Comparison of ENCODE assay signal across 20 cellular contexts in genomic region chr9:123814526-123814925, GRCh38.
A peak's percentile ranks its signal among the peaks of the same experiment; 100 is the strongest.
DNase-seq lines count a peak whose midpoint lies in the region; ATAC-seq, FAIRE-seq and TF ChIP-seq lines count a peak whose summit lies in the region.
"Had no signal": no experiment of that assay in that cellular context is flagged by ENCODE, and none has a peak within 500 bp of the region (broad histone marks: within the 10 kb centered on the region; RNA-seq: fewer than 3 reads in every experiment).

No MANE protein-coding gene starts in this region.

- WGBS in spleen, 5 donors: 75 to 88% (median 81%) methylated on average over 1 of the region's 1 CpG

- peaks cover 36% of the 10 kb centered on the region for H3K4me1 ChIP-seq in endothelial cell of umbilical vein (ENCODE audit: control insufficient read depth, extremely low read depth, insufficient read depth, low read length)
- H3K4me1 ChIP-seq in spleen: peaks cover 0 to 21% (median 5%) of the 10 kb centered on the region in 6 donors
- H3K4me1 ChIP-seq: BE2C had no signal

- H3K4me3 ChIP-seq in endothelial cell of umbilical vein (replicated peaks in 1 of 3; ENCODE audit: insufficient read depth in 1 of 3, low read depth in 1 of 3, low read length in 3 of 3): no peak overlapping the region
- peak overlapping the region in 2 of 8 donors; percentile 22 to 47 for H3K4me3 ChIP-seq in spleen

- dilution Hi-C loops in endothelial cell of umbilical vein (cut with MboI; ENCODE audit: extremely low pct_ligation_motif_present, low sequenced_read_pairs): no loop called here

- no peak for TF ChIP-seq POLR2A in endothelial cell of umbilical vein (IDR thresholded peaks at IDR 0.05; ENCODE audit: low read depth, low read length)
- no peak for TF ChIP-seq POLR2A in spleen (IDR thresholded peaks at IDR 0.05)

- H3K4me2 ChIP-seq in endothelial cell of umbilical vein (ENCODE audit: insufficient read depth, low read length): no peak overlapping the region

- no peaks in the 10 kb centered on the region for H3K9me1 ChIP-seq in endothelial cell of umbilical vein (replicated peaks; ENCODE audit: control insufficient read depth, extremely low read depth, insufficient read depth, low read length)

- no peaks in the 10 kb centered on the region for H3K36me3 ChIP-seq in endothelial cell of umbilical vein (ENCODE audit: control insufficient read depth in 2 of 2, extremely low read depth in 1 of 2, insufficient read depth in 2 of 2, low read length in 2 of 2)
- no peaks in the 10 kb centered on the region for H3K36me3 ChIP-seq in spleen
- H3K36me3 ChIP-seq: BE2C had no signal

- H3K79me2 ChIP-seq in endothelial cell of umbilical vein (ENCODE audit: control insufficient read depth, insufficient read depth, low read length): no peaks in the 10 kb centered on the region

- no peaks in the 10 kb centered on the region for H3K9me3 ChIP-seq in endothelial cell of umbilical vein (replicated peaks; ENCODE audit: control insufficient read depth, insufficient read depth, low read length)
- no peaks in the 10 kb centered on the region for H3K9me3 ChIP-seq in spleen
- H3K9me3 ChIP-seq: BE2C had no signal

- no peaks in the 10 kb centered on the region for H4K20me1 ChIP-seq in endothelial cell of umbilical vein (replicated peaks; ENCODE audit: control insufficient read depth, extremely low read depth, insufficient read depth, low read length)

- no peak overlapping the region for H3K9ac ChIP-seq in endothelial cell of umbilical vein (replicated peaks; ENCODE audit: extremely low read depth, insufficient read depth, low read length)

- CTCF ChIA-PET in endothelial cell of umbilical vein (lab: Charles Lee): interaction anchor here (2.8 kb wide), 1 partner anchor 11 kb away, joined by 11 read pairs; no protein-coding TSS in a partner anchor

- H3K27ac ChIP-seq in endothelial cell of umbilical vein (ENCODE audit: insufficient read depth, low read depth, low read length): no peak overlapping the region
- H3K27ac ChIP-seq in spleen: peak overlapping the region in 5 of 8 donors; percentile 35 to 73 (median 65)

- FAIRE-seq in A204.1 (lab: Jason Lieb, UNC) (peak; percentile 54), G401.6 (lab: Jason Lieb, UNC) (peak; percentile 15), endothelial cell of umbilical vein (lab: Jason Lieb, UNC) (peak; percentile 79)

- no peak overlapping the region for H2AFZ ChIP-seq in endothelial cell of umbilical vein (ENCODE audit: low read depth, low read length)

- intact Hi-C loops in endothelial cell of umbilical vein (cut with micrococcal nuclease) (loop anchor here (2.0 to 10.0 kb wide), 2 partner anchors 116 to 270 kb away; partner anchors contain the start of gene DENND1A), spleen (cut with DNase I; ENCODE audit: low total_unique reads) (no loop called here), left colon (cut with DNase I, micrococcal nuclease) (no loop called here)

- POLR2A ChIA-PET in endothelial cell of umbilical vein (lab: Charles Lee): no interaction called here

- ATAC-seq in left colon (no peak), HG03469 (IDR thresholded peaks at IDR 0.05; ENCODE audit: unreplicated experiment) (no peak)
- ATAC-seq: HCT116 had no signal

- TF ChIP-seq CTCF in endothelial cell of umbilical vein (IDR thresholded peaks at IDR 0.05; ENCODE audit: extremely low read depth in 1 of 2, insufficient read depth in 1 of 2, low read depth in 1 of 2, low read length in 2 of 2) (no peak), spleen (IDR thresholded peaks at IDR 0.05 in 8 of 11, conservative IDR thresholded peaks at IDR 0.05 in 3 of 11) (no peak)

- BruUV-seq in endothelial cell of umbilical vein (replicated peaks; lab: Mats Ljungman, UMichigan): no TSS peak

- DNase-seq in endothelial cell of umbilical vein (ENCODE audit: low read depth, low spot score) (peak; percentile 81), spleen (no peak), D341Med (ENCODE audit: low spot score) (no peak), left colon (no peak)
- DNase-seq: 8988T; ACHN; BE2C; C1 segment of cervical spinal cord; CD4-positive, CD25-positive, alpha-beta regulatory T cell; CD8-positive, alpha-beta memory T cell; DMS153; DMS79; GF-D8; GOT3; H7; HFFc6 had no signal

- H3K27me3 ChIP-seq in endothelial cell of umbilical vein (ENCODE audit: control insufficient read depth in 2 of 2, insufficient read depth in 2 of 2, low read length in 2 of 2) (no peaks in the 10 kb centered on the region), spleen (replicated peaks in 1 of 7) (no peaks in the 10 kb centered on the region)
- H3K27me3 ChIP-seq: BE2C had no signal

TF ChIP-seq in endothelial cell of umbilical vein, 7 proteins besides CTCF, POLR2A, EP300 and RAD21:
- no peak for TF ChIP-seq MYC (IDR thresholded peaks at IDR 0.05; ENCODE audit: low read depth, low read length)
- peak; percentile 31 for TF ChIP-seq JUN (IDR thresholded peaks at IDR 0.05; ENCODE audit: borderline replicate concordance, insufficient read depth, insufficient read length, low read depth)
- TF ChIP-seq EZH2 (IDR thresholded peaks at IDR 0.05; ENCODE audit: borderline replicate concordance, low read depth, low read length, severe bottlenecking): no peak
